ENCODE assay signal across 8 cellular contexts in genomic region chr7:129271500-129272355, GRCh38. TPM values are rescaled to one million over a fixed set of nuclear protein-coding genes. Genes with fewer than 3 reads are reported as not detected.
DNase-seq lines count a peak whose midpoint lies in the region; ATAC-seq, FAIRE-seq and TF ChIP-seq lines count a peak whose summit lies in the region.

No MANE protein-coding gene starts in this region.

- peak; percentile 79 for TF ChIP-seq CTCF in brain microvascular endothelial cell (IDR thresholded peaks at IDR 0.05; ENCODE audit: low read depth, low read length, missing control alignments)

- H3K36me3 ChIP-seq in brain microvascular endothelial cell (replicated peaks) = no peaks in the 10 kb centered on the region

- no peaks in the 10 kb centered on the region for H3K27me3 ChIP-seq in brain microvascular endothelial cell (replicated peaks)

- peak; percentile 21 to 24 for DNase-seq in activated CD8-positive, alpha-beta memory T cell treated with anti-CD3 and anti-CD28 coated beads for 1 hour (ENCODE audit: extremely low read depth in 1 of 2, low read depth in 1 of 2)
- no peak for DNase-seq in activated CD8-positive, alpha-beta memory T cell treated with anti-CD3 and anti-CD28 coated beads, Interleukin-2, amount 50 U/mL, for 48 hours
- DNase-seq in LoVo (ENCODE audit: low spot score) = peak; percentile 37
- peak; percentile 48 for DNase-seq in brain microvascular endothelial cell
- DNase-seq in left colon = peak; percentile 28 to 39
- DNase-seq in stimulated activated CD8-positive, alpha-beta memory T cell treated with anti-CD3 and anti-CD28 coated beads, Interleukin-2, amount 100 ng/mL, for 1 hour (ENCODE audit: low read depth in 2 of 2) = peak; percentile 20 to 35
- no peak for DNase-seq in ecto neural progenitor cell (ENCODE audit: low spot score)

- H3K4me3 ChIP-seq in brain microvascular endothelial cell (ENCODE audit: low read depth, low read length) = no peak overlapping the region

- in situ Hi-C loops in brain microvascular endothelial cell (cut with HindIII; ENCODE audit: low pct_ligation_motif_present, low sequenced_read_pairs) = no loop called here

- no peak overlapping the region for H3K27ac ChIP-seq in brain microvascular endothelial cell

- ATAC-seq in left colon = peak; percentile 90

- peak; percentile 55 for FAIRE-seq in TTC549 (lab: Jason Lieb, UNC)

- intact Hi-C loops in left colon (cut with DNase I, micrococcal nuclease) = no loop called here

RNA-seq across cellular contexts. Expression of gene AHCYL2, which starts 46.9 kb away (rescaled TPM):
- total RNA-seq in left colon = 100 to 1,000 TPM; 482 to 555 TPM

Comparison
In these comparisons a context has a peak if more than half of its experiments do, and no peak if none do; other contexts are left out.
1. DNase-seq: peak in activated CD8-positive, alpha-beta memory T cell treated with anti-CD3 and anti-CD28 coated beads for 1 hour (2 of 2), LoVo (single experiment), brain microvascular endothelial cell (single experiment), left colon (2 of 2) and stimulated activated CD8-positive, alpha-beta memory T cell treated with anti-CD3 and anti-CD28 coated beads, Interleukin-2, amount 100 ng/mL, for 1 hour (2 of 2); none in activated CD8-positive, alpha-beta memory T cell treated with anti-CD3 and anti-CD28 coated beads, Interleukin-2, amount 50 U/mL, for 48 hours (single experiment) and ecto neural progenitor cell (single experiment).